9 cellular contexts compared by ENCODE assay signal in genomic region chr16:81514041-81514559, GRCh38.
DNase-seq lines count a peak whose midpoint lies in the region; ATAC-seq, FAIRE-seq and TF ChIP-seq lines count a peak whose summit lies in the region.
"Had no signal": no experiment of that assay in that cellular context is flagged by ENCODE, and none has a peak within 500 bp of the region (broad histone marks: within the 10 kb centered on the region; RNA-seq: fewer than 3 reads in every experiment).

No MANE protein-coding gene starts in this region.

- TF ChIP-seq EP300 in H1 (IDR thresholded peaks at IDR 0.05; ENCODE audit: borderline replicate concordance in 1 of 2, low read depth in 2 of 2, low read length in 2 of 2), result no peak

- no peak for FAIRE-seq in H1 (lab: Jason Lieb, UNC)

- no peaks in the 10 kb centered on the region for H3K23me2 ChIP-seq in H1 (ENCODE audit: low read depth, low read length)

- peaks cover 6 to 18% of the 10 kb centered on the region in 2 experiments for H4K20me1 ChIP-seq in H1 (replicated peaks in 1 of 2; ENCODE audit: control insufficient read depth in 1 of 2, insufficient read depth in 2 of 2, low read length in 2 of 2)

- H3K9me3 ChIP-seq in H1 (ENCODE audit: insufficient read depth in 2 of 2, low read depth in 1 of 2, low read length in 1 of 2), result no peaks in the 10 kb centered on the region
- no peaks in the 10 kb centered on the region for H3K9me3 ChIP-seq in vagina
- H3K9me3 ChIP-seq: thoracic aorta had no signal

- H3K4me1 ChIP-seq in H1 (replicated peaks in 1 of 4; ENCODE audit: control insufficient read depth in 3 of 4, insufficient read depth in 4 of 4, low read length in 3 of 4), result peaks cover 3 to 11% (median 10%) of the 10 kb centered on the region in 4 experiments
- peaks cover 43% of the 10 kb centered on the region for H3K4me1 ChIP-seq in vagina

- H3K27me3 ChIP-seq in H1 (replicated peaks in 1 of 4; ENCODE audit: control insufficient read depth in 3 of 4, extremely low read depth in 1 of 4, insufficient read depth in 3 of 4, low read length in 3 of 4) (no peaks in the 10 kb centered on the region), vagina (no peaks in the 10 kb centered on the region)

- H3K36me3 ChIP-seq in H1 (ENCODE audit: control insufficient read depth in 2 of 4, insufficient read depth in 4 of 4, low read length in 3 of 4) (peaks cover 0 to 4% (median 2%) of the 10 kb centered on the region in 4 experiments; a peak in 1 of 8 replicates), vagina (no peaks in the 10 kb centered on the region)
- H3K36me3 ChIP-seq: thoracic aorta had no signal

- no peak overlapping the region for H2BK120ac ChIP-seq in H1 (replicated peaks; ENCODE audit: low read depth, low read length)

- no peak overlapping the region for H4K8ac ChIP-seq in H1 (ENCODE audit: extremely low read depth, insufficient read depth, low read length)

- no peak overlapping the region for H2BK20ac ChIP-seq in H1 (ENCODE audit: low read length)

- H3K4me3 ChIP-seq in H1 (ENCODE audit: extremely low read depth in 1 of 4, insufficient read depth in 2 of 4, low read depth in 3 of 4, low read length in 4 of 4), result no peak overlapping the region
- no peak overlapping the region for H3K4me3 ChIP-seq in vagina
- H3K4me3 ChIP-seq: thoracic aorta had no signal

- intact Hi-C loops in Right ventricle myocardium superior (cut with DNase I) (no loop called here), Right ventricle myocardium inferior (cut with DNase I) (no loop called here), vagina (cut with DNase I) (no loop called here)

- TF ChIP-seq CTCF in H1 (IDR thresholded peaks at IDR 0.05; ENCODE audit: control extremely low read depth in 1 of 3, insufficient read depth in 1 of 3, low read depth in 1 of 3, low read length in 3 of 3) (no peak), vagina (IDR thresholded peaks at IDR 0.05) (no peak)

- peaks cover 0 to 83% of the 10 kb centered on the region in 2 experiments; a peak in 2 of 4 replicates for H3K79me2 ChIP-seq in H1 (ENCODE audit: control insufficient read depth in 1 of 2, insufficient read depth in 2 of 2, low read length in 2 of 2)

- no peak overlapping the region for H2BK15ac ChIP-seq in H1 (ENCODE audit: low read length)

- DNase-seq in Right ventricle myocardium superior, result no peak
- no peak for DNase-seq in Right ventricle myocardium inferior (ENCODE audit: missing footprints)
- no peak for DNase-seq in H1 (ENCODE audit: low read depth in 1 of 2, low spot score in 2 of 2)
- DNase-seq in vagina (ENCODE audit: extremely low spot score in 2 of 2), result no peak
- DNase-seq in NCI-H510A (lab: John Stamatoyannopoulos, UW), result no peak
- no peak for DNase-seq in NCI-H524 (lab: John Stamatoyannopoulos, UW)

- H3K27ac ChIP-seq in H1 (ENCODE audit: low read depth, low read length), result no peak overlapping the region
- peak overlapping the region; percentile 60 for H3K27ac ChIP-seq in vagina
- H3K27ac ChIP-seq: thoracic aorta had no signal

- H3K4ac ChIP-seq in H1 (replicated peaks; ENCODE audit: insufficient read length, low read depth, low read length), result no peak overlapping the region

- peaks cover 19% of the 10 kb centered on the region for H3K79me1 ChIP-seq in H1 (ENCODE audit: low read depth, low read length)

- H3K18ac ChIP-seq in H1 (ENCODE audit: extremely low read depth, low read length), result peak overlapping the region; percentile 32; the same call in 1 of the 2 replicates

- H3K56ac ChIP-seq in H1 (replicated peaks; ENCODE audit: insufficient read length, low read depth, low read length), result no peak overlapping the region

- H2AFZ ChIP-seq in H1 (ENCODE audit: low read length), result no peak overlapping the region

- 0 out of 4 replicates have a peak overlapping the region, but pooled peaks of 1 of the 2 experiments have one; percentile 33 for H3K4me2 ChIP-seq in H1 (ENCODE audit: insufficient read depth in 1 of 2, low read depth in 2 of 2, low read length in 2 of 2)

- peak overlapping the region; percentile 30; the same call in 1 of the 2 replicates for H2BK12ac ChIP-seq in H1 (ENCODE audit: low read depth, low read length)

- peak overlapping the region; percentile 48; the same call in 1 of the 2 replicates for H2AK5ac ChIP-seq in H1 (ENCODE audit: low read depth, low read length)

- no peak overlapping the region for H3K9ac ChIP-seq in H1 (replicated peaks in 1 of 4; ENCODE audit: extremely low read depth in 1 of 4, low read depth in 3 of 4, low read length in 3 of 4)

- TF ChIP-seq POLR2A in H1 (IDR thresholded peaks at IDR 0.05; ENCODE audit: control extremely low read depth in 1 of 2, low read depth in 2 of 2, low read length in 2 of 2) (no peak), vagina (IDR thresholded peaks at IDR 0.05) (no peak)

- WGBS in H1 (ENCODE audit: extremely low coverage in 1 of 2, insufficient coverage in 1 of 2, insufficient read length in 1 of 2, insufficient replicate concordance in 2 of 2, low coverage in 1 of 2, low lambda C conversion rate in 2 of 2, missing lambda C conversion rate in 1 of 2), 2 experiments, result 89% methylated on average over 6 of the region's 7 CpGs; no CpG with 5 or more reads in 1 of the 2 experiments

- H4K5ac ChIP-seq in H1 (ENCODE audit: insufficient read length, low read depth, low read length), result no peak overlapping the region

- no peak for TF ChIP-seq RAD21 in H1 (IDR thresholded peaks at IDR 0.05 in 1 of 2, conservative IDR thresholded peaks at IDR 0.05 in 1 of 2; ENCODE audit: low read depth in 2 of 2, low read length in 2 of 2)

- CTCF ChIA-PET in H1 (lab: Charles Lee; ENCODE audit: partially characterized antibody), result interaction anchor here (0.8 to 1.4 kb wide), 7 partner anchors 9 to 216 kb away, joined by 3 to 4 read pairs (median 4); no protein-coding TSS in a partner anchor

- ATAC-seq in Right ventricle myocardium superior (ENCODE audit: poor library complexity), result peak; percentile 40
- no peak for ATAC-seq in Right ventricle myocardium inferior
- peak; percentile 57 for ATAC-seq in HG03460 (IDR thresholded peaks at IDR 0.05; ENCODE audit: unreplicated experiment)
- ATAC-seq in HG03159 (IDR thresholded peaks at IDR 0.05; ENCODE audit: unreplicated experiment), result no peak

- no peak overlapping the region for H3K23ac ChIP-seq in H1 (ENCODE audit: insufficient read length)

- 0 out of 2 replicates have a peak overlapping the region, but pooled peaks have one; percentile 15 for H2BK5ac ChIP-seq in H1 (ENCODE audit: low read depth, low read length)

- H3K14ac ChIP-seq in H1 (ENCODE audit: insufficient read length), result no peak overlapping the region

- POLR2A ChIA-PET in H1 (lab: Charles Lee; ENCODE audit: partially characterized antibody), result interaction anchor here (0.7 to 1.8 kb wide), 6 partner anchors 9 to 35 kb away, joined by 3 to 7 read pairs (median 4); no protein-coding TSS in a partner anchor

- H4K91ac ChIP-seq in H1 (replicated peaks; ENCODE audit: insufficient read length, low read length), result no peak overlapping the region

TF ChIP-seq in H1, 55 proteins besides CTCF, POLR2A, EP300 and RAD21:
- TF ChIP-seq KDM1A (IDR thresholded peaks at IDR 0.05; ENCODE audit: borderline replicate concordance, low read length) (no peak), MAX (IDR thresholded peaks at IDR 0.05) (no peak), MAFK (IDR thresholded peaks at IDR 0.05; ENCODE audit: low read depth, low read length) (no peak), SP4 (IDR thresholded peaks at IDR 0.05; ENCODE audit: low read length) (no peak), GTF2F1 (IDR thresholded peaks at IDR 0.05; ENCODE audit: borderline replicate concordance, low read depth, low read length) (no peak), RNF2 (IDR thresholded peaks at IDR 0.05; ENCODE audit: borderline replicate concordance, low read depth, low read length, missing control alignments, poor library complexity, severe bottlenecking) (no peak), BACH1 (IDR thresholded peaks at IDR 0.05; ENCODE audit: low read length) (no peak), SIRT6 (IDR thresholded peaks at IDR 0.05; ENCODE audit: low read length) (no peak), TEAD4 (IDR thresholded peaks at IDR 0.05; ENCODE audit: low read depth, low read length) (no peak), KDM5A (IDR thresholded peaks at IDR 0.05; ENCODE audit: low read length) (no peak), NANOG (IDR thresholded peaks at IDR 0.05; ENCODE audit: insufficient read depth, low read depth, low read length, poor library complexity, severe bottlenecking) (no peak), HDAC2 (IDR thresholded peaks at IDR 0.05; ENCODE audit: borderline replicate concordance in 1 of 2, low read depth in 2 of 2, low read length in 2 of 2) (no peak), BRCA1 (IDR thresholded peaks at IDR 0.05; ENCODE audit: low read depth, low read length) (no peak), EZH2 (IDR thresholded peaks at IDR 0.05; ENCODE audit: low read depth, low read length, severe bottlenecking) (no peak), SAP30 (IDR thresholded peaks at IDR 0.05; ENCODE audit: insufficient read depth, insufficient replicate concordance, low read length) (no peak), SP1 (IDR thresholded peaks at IDR 0.05; ENCODE audit: low read depth, low read length) (no peak), HDAC6 (IDR thresholded peaks at IDR 0.05; ENCODE audit: low read depth, low read length) (no peak)

Comparison
In these comparisons a context has a peak if more than half of its experiments do, and no peak if none do; other contexts are left out.
1. ATAC-seq: peak in Right ventricle myocardium superior (single experiment) and HG03460 (single experiment); none in Right ventricle myocardium inferior (single experiment) and HG03159 (single experiment).